1 cellular context compared by ENCODE assay signal in genomic region chr17:4777969-4778760, GRCh38.
TF ChIP-seq lines count a peak whose summit lies in the region.

No MANE protein-coding gene starts in this region.

TF ChIP-seq in HepG2, 621 proteins besides CTCF, POLR2A, EP300 and RAD21 (continued from another document and continues in another):
- TF ChIP-seq, protein P1, sequence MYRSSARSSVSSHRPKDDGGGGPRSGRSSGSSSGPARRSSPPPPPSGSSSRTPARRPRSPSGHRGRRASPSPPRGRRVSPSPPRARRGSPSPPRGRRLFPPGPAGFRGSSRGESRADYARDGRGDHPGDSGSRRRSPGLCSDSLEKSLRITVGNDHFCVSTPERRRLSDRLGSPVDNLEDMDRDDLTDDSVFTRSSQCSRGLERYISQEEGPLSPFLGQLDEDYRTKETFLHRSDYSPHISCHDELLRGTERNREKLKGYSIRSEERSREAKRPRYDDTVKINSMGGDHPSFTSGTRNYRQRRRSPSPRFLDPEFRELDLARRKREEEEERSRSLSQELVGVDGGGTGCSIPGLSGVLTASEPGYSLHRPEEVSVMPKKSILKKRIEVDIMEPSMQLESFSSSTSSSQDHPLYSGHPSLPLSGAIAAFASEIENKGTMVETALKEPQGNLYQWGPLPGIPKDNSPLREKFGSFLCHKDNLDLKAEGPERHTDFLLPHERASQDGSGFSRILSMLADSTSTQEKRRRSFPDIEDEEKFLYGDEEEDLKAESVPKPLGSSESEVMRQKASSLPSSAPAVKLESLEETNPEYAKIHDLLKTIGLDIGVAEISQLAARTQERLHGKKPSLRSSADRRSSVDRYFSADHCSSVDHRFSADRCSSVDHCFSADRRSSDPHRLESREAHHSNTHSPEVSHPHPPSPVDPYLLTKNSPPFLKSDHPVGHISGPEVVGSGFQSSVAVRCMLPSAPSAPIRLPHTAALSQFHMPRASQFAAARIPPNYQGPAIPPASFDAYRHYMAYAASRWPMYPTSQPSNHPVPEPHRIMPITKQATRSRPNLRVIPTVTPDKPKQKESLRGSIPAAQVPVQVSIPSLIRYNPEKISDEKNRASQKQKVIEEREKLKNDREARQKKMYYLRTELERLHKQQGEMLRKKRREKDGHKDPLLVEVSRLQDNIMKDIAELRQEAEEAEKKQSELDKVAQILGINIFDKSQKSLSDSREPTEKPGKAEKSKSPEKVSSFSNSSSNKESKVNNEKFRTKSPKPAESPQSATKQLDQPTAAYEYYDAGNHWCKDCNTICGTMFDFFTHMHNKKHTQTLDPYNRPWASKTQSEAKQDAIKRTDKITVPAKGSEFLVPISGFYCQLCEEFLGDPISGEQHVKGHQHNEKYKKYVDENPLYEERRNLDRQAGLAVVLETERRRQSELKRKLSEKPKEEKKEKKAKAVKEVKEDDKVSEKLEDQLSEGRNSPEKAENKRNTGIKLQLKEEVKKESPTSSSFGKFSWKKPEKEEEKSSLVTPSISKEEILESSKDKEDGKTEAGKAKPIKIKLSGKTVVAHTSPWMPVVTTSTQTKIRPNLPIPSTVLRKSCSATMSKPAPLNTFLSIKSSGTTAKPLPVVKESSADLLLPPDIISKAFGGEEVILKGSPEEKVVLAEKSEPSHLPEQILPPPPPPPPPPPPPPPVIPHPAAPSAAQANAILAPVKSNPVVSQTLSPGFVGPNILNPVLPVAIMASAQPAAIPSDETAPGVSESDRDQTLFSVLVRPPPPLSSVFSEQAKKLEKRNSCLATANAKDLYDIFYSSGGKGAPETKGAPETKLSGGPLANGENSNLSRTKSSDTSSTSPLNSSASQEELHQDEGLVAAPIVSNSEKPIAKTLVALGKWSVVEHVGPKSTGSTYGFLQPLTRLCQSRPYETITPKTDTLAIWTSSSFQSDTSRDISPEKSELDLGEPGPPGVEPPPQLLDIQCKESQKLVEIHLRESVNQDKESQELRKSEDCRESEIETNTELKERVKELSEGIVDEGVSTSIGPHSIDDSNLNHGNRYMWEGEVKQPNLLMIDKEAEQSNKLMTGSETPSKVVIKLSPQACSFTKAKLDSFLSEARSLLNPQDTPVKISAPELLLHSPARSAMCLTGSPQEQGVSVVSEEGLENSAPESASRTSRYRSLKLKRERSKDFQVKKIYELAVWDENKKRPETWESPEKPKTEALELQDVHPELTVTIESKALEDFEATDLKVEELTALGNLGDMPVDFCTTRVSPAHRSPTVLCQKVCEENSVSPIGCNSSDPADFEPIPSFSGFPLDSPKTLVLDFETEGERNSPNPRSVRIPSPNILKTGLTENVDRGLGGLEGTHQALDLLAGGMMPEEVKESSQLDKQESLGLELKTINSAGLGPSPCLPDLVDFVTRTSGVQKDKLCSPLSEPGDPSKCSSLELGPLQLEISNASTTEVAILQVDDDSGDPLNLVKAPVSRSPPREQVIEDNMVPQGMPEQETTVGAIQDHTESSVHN (CRISPR knock-in tag; IDR thresholded peaks at IDR 0.05): no peak; the same call in 1 of the 2 replicates
- TF ChIP-seq ZNF354B (CRISPR knock-in tag; IDR thresholded peaks at IDR 0.05) (no peak), ZIK1 (CRISPR knock-in tag; IDR thresholded peaks at IDR 0.05; ENCODE audit: borderline replicate concordance, low read depth) (no peak), SNAPC2 (CRISPR knock-in tag; IDR thresholded peaks at IDR 0.05) (no peak; the same call in 1 of the 2 replicates), FOXC1 (CRISPR knock-in tag; IDR thresholded peaks at IDR 0.05; ENCODE audit: borderline replicate concordance) (0 out of 2 replicates have a peak, but pooled peaks have one; percentile 46), ZNF331 (CRISPR knock-in tag; IDR thresholded peaks at IDR 0.05) (peak; percentile 77; the same call in 1 of the 2 replicates), TOE1 (CRISPR knock-in tag; IDR thresholded peaks at IDR 0.05) (no peak), ZNF704 (CRISPR knock-in tag; IDR thresholded peaks at IDR 0.05; ENCODE audit: borderline replicate concordance) (no peak), ZFP90 (CRISPR knock-in tag; IDR thresholded peaks at IDR 0.05; ENCODE audit: borderline replicate concordance) (peak; percentile 81), ZNF740 (CRISPR knock-in tag; IDR thresholded peaks at IDR 0.05) (no peak), SP5 (CRISPR knock-in tag; IDR thresholded peaks at IDR 0.05; ENCODE audit: borderline replicate concordance, low read depth) (0 out of 2 replicates have a peak, but pooled peaks have one; percentile 33), ZNF282 (IDR thresholded peaks at IDR 0.05; ENCODE audit: partially characterized antibody) (no peak), DZIP1 (CRISPR knock-in tag; IDR thresholded peaks at IDR 0.05) (no peak), KDM1A (CRISPR knock-in tag; IDR thresholded peaks at IDR 0.05) (peak; percentile 94), ZNF263 (CRISPR knock-in tag; IDR thresholded peaks at IDR 0.05) (peak; percentile 58; the same call in 1 of the 2 replicates), ZNF761 (CRISPR knock-in tag; conservative IDR thresholded peaks at IDR 0.05) (no peak), ZNF343 (CRISPR knock-in tag; IDR thresholded peaks at IDR 0.05) (no peak; the same call in 1 of the 2 replicates), RELA (CRISPR knock-in tag; IDR thresholded peaks at IDR 0.05) (no peak), NFYC (CRISPR knock-in tag; IDR thresholded peaks at IDR 0.05) (peak; percentile 36; the same call in 1 of the 2 replicates), ZNF639 (CRISPR knock-in tag; conservative IDR thresholded peaks at IDR 0.05) (no peak; the same call in 1 of the 2 replicates), ZMAT3 (CRISPR knock-in tag; conservative IDR thresholded peaks at IDR 0.05) (no peak), SSRP1 (CRISPR knock-in tag; IDR thresholded peaks at IDR 0.05) (peak; percentile 26), TEAD3 (CRISPR knock-in tag; optimal IDR thresholded peaks at IDR 0.05; ENCODE audit: borderline replicate concordance) (peak; percentile 100), ZNF432 (CRISPR knock-in tag; IDR thresholded peaks at IDR 0.05; ENCODE audit: borderline replicate concordance) (no peak), ZNF503 (CRISPR knock-in tag; IDR thresholded peaks at IDR 0.05) (peak; percentile 57; the same call in 1 of the 2 replicates), PAF1 (CRISPR knock-in tag; IDR thresholded peaks at IDR 0.05) (peak; percentile 46; the same call in 1 of the 2 replicates), MIXL1 (CRISPR knock-in tag; IDR thresholded peaks at IDR 0.05) (peak; percentile 71), NRL (CRISPR knock-in tag; IDR thresholded peaks at IDR 0.05; ENCODE audit: borderline replicate concordance) (no peak), ZNF572 (CRISPR knock-in tag; IDR thresholded peaks at IDR 0.05) (no peak), MED1 (CRISPR knock-in tag; IDR thresholded peaks at IDR 0.05) (peak; percentile 93), SOX5 (CRISPR knock-in tag; IDR thresholded peaks at IDR 0.05; ENCODE audit: borderline replicate concordance) (peak; percentile 76; the same call in 1 of the 2 replicates), ZFYVE20 (CRISPR knock-in tag; IDR thresholded peaks at IDR 0.05; ENCODE audit: borderline replicate concordance, low read depth) (no peak)
- TF ChIP-seq, protein P2, sequence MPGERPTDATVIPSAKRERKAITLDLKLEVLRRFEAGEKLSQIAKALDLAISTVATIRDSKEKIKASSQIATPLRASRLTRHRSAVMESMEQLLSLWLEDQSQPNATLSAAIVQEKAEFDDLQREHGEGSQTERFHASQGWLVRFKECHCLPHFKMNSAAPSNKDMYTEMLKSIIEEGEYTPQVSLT (CRISPR knock-in tag; IDR thresholded peaks at IDR 0.05; ENCODE audit: borderline replicate concordance, low read depth): no peak
- TF ChIP-seq, protein P3, sequence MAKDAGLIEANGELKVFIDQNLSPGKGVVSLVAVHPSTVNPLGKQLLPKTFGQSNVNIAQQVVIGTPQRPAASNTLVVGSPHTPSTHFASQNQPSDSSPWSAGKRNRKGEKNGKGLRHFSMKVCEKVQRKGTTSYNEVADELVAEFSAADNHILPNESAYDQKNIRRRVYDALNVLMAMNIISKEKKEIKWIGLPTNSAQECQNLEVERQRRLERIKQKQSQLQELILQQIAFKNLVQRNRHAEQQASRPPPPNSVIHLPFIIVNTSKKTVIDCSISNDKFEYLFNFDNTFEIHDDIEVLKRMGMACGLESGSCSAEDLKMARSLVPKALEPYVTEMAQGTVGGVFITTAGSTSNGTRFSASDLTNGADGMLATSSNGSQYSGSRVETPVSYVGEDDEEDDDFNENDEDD (CRISPR knock-in tag; IDR thresholded peaks at IDR 0.05; ENCODE audit: borderline replicate concordance): peak; percentile 60; the same call in 1 of the 2 replicates
- TF ChIP-seq, protein P4, sequence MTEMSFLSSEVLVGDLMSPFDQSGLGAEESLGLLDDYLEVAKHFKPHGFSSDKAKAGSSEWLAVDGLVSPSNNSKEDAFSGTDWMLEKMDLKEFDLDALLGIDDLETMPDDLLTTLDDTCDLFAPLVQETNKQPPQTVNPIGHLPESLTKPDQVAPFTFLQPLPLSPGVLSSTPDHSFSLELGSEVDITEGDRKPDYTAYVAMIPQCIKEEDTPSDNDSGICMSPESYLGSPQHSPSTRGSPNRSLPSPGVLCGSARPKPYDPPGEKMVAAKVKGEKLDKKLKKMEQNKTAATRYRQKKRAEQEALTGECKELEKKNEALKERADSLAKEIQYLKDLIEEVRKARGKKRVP (CRISPR knock-in tag; IDR thresholded peaks at IDR 0.05): peak in 1 of 2 experiments; percentile 91; a peak in 2 of 4 replicates
- TF ChIP-seq, protein P5, sequence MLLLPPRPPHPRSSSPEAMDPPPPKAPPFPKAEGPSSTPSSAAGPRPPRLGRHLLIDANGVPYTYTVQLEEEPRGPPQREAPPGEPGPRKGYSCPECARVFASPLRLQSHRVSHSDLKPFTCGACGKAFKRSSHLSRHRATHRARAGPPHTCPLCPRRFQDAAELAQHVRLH (CRISPR knock-in tag; IDR thresholded peaks at IDR 0.05; ENCODE audit: borderline replicate concordance, low read depth): peak; percentile 66; the same call in 1 of the 2 replicates
- TF ChIP-seq, protein P6, sequence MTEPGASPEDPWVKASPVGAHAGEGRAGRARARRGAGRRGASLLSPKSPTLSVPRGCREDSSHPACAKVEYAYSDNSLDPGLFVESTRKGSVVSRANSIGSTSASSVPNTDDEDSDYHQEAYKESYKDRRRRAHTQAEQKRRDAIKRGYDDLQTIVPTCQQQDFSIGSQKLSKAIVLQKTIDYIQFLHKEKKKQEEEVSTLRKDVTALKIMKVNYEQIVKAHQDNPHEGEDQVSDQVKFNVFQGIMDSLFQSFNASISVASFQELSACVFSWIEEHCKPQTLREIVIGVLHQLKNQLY (CRISPR knock-in tag; IDR thresholded peaks at IDR 0.05): 0 out of 2 replicates have a peak, but pooled peaks have one; percentile 47
- TF ChIP-seq, protein P7, sequence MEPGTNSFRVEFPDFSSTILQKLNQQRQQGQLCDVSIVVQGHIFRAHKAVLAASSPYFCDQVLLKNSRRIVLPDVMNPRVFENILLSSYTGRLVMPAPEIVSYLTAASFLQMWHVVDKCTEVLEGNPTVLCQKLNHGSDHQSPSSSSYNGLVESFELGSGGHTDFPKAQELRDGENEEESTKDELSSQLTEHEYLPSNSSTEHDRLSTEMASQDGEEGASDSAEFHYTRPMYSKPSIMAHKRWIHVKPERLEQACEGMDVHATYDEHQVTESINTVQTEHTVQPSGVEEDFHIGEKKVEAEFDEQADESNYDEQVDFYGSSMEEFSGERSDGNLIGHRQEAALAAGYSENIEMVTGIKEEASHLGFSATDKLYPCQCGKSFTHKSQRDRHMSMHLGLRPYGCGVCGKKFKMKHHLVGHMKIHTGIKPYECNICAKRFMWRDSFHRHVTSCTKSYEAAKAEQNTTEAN (CRISPR knock-in tag; conservative IDR thresholded peaks at IDR 0.05): peak; percentile 72; the same call in 1 of the 2 replicates
